ENCODE assay signal across 29 cellular contexts in the genomic region with DNA sequence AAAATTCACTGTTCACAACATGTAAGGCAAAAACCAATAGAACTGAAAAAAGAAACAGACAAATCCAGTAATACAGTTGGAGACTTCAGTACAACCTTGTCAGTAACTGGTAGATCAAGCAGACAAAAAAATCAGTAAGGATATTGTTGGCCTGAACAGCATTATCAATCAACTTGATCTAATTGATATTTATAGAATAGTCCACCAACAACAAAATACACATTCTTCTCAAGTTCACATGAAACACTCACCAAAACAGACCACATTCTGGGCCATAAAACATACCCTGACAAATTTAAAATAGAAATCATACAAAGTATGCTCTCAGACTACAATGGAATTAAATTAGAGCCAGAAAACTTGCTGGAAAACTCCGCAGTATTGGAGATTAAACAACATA.
"Had no signal": no experiment of that assay in that cellular context is flagged by ENCODE, and none has a peak within 500 bp of the region (broad histone marks: within the 10 kb centered on the region; RNA-seq: fewer than 3 reads in every experiment).

No MANE protein-coding gene starts in this region.

- H3K27ac ChIP-seq: stomach, suprapubic skin, testis, thoracic aorta, thyroid gland, tibial artery, tibial nerve, transverse colon, upper lobe of left lung, upper lobe of right lung, uterus, vagina had no signal

- H3K27me3 Mint-ChIP-seq: stimulated activated memory B cell treated with anti-CD40 and anti-IgM and Interleukin-4, amounts not matched to agents 10 μg/mL and 1 μg/mL and 100 μg/mL, for 72 hours; stimulated activated naive B cell treated with anti-CD40 and anti-IgM and Interleukin-4, amounts not matched to agents 10 μg/mL and 1 μg/mL and 100 μg/mL, for 72 hours; stimulated activated naive CD8-positive, alpha-beta T cell treated with anti-CD3 and anti-CD28 coated beads, Interleukin-15, amount 100 ng/mL, for 72 hours; stimulated activated naive CD8-positive, alpha-beta T cell treated with anti-CD3 and anti-CD28 coated beads, Interleukin-15, Interleukin-2, amounts not matched to agents 100 ng/mL and 50 ng/mL, for 24 hours; type B pancreatic cell had no signal

- H3K4me1 ChIP-seq: stomach, suprapubic skin, testis, thyroid gland, tibial artery, tibial nerve, transverse colon, upper lobe of left lung, upper lobe of right lung, uterus, vagina had no signal

- FAIRE-seq: urothelium cell line had no signal

- H3K4me3 ChIP-seq: stomach, suprapubic skin, testis, thoracic aorta, thyroid gland, tibial artery, tibial nerve, transverse colon, upper lobe of left lung, upper lobe of right lung, uterus, vagina had no signal

- H3K4me3 Mint-ChIP-seq: stimulated activated effector memory CD8-positive, alpha-beta T cell treated with anti-CD3 and anti-CD28 coated beads, Interleukin-12 subunit alpha, Interleukin-12 subunit beta, amount 100 ng/mL, for 72 hours; stimulated activated memory B cell treated with anti-CD40 and anti-IgM and Interleukin-4, amounts not matched to agents 10 μg/mL and 1 μg/mL and 100 μg/mL, for 72 hours; stimulated activated naive B cell treated with anti-CD40 and anti-IgM and Interleukin-4, amounts not matched to agents 10 μg/mL and 1 μg/mL and 100 μg/mL, for 72 hours; stimulated activated naive CD8-positive, alpha-beta T cell treated with anti-CD3 and anti-CD28 coated beads, Interleukin-15, amount 100 ng/mL, for 72 hours; stimulated activated naive CD8-positive, alpha-beta T cell treated with anti-CD3 and anti-CD28 coated beads, Interleukin-15, Interleukin-2, amounts not matched to agents 100 ng/mL and 50 ng/mL, for 24 hours; type B pancreatic cell had no signal

- H3K27me3 ChIP-seq: stomach, suprapubic skin, testis, thyroid gland, tibial artery, tibial nerve, transverse colon, upper lobe of left lung, upper lobe of right lung, uterus, vagina had no signal

- H3K36me3 Mint-ChIP-seq: stimulated activated effector memory CD8-positive, alpha-beta T cell treated with anti-CD3 and anti-CD28 coated beads, Interleukin-12 subunit alpha, Interleukin-12 subunit beta, amount 100 ng/mL, for 72 hours; type B pancreatic cell had no signal

- H3K9me3 ChIP-seq: stomach, suprapubic skin, testis, thoracic aorta, thyroid gland, tibial artery, tibial nerve, transverse colon, upper lobe of left lung, upper lobe of right lung, uterus, vagina had no signal

- H3K4me1 Mint-ChIP-seq: stimulated activated effector memory CD8-positive, alpha-beta T cell treated with anti-CD3 and anti-CD28 coated beads, Interleukin-12 subunit alpha, Interleukin-12 subunit beta, amount 100 ng/mL, for 72 hours; stimulated activated naive CD8-positive, alpha-beta T cell treated with anti-CD3 and anti-CD28 coated beads, Interleukin-15, amount 100 ng/mL, for 72 hours had no signal

- H3K9me3 Mint-ChIP-seq: stimulated activated memory B cell treated with anti-CD40 and anti-IgM and Interleukin-4, amounts not matched to agents 10 μg/mL and 1 μg/mL and 100 μg/mL, for 72 hours; stimulated activated naive B cell treated with anti-CD40 and anti-IgM and Interleukin-4, amounts not matched to agents 10 μg/mL and 1 μg/mL and 100 μg/mL, for 72 hours; stimulated activated naive CD8-positive, alpha-beta T cell treated with anti-CD3 and anti-CD28 coated beads, Interleukin-15, Interleukin-2, amounts not matched to agents 100 ng/mL and 50 ng/mL, for 24 hours; type B pancreatic cell had no signal

- ATAC-seq: stimulated activated effector memory CD8-positive, alpha-beta T cell treated with anti-CD3 and anti-CD28 coated beads, Interleukin-12 subunit alpha, Interleukin-12 subunit beta, amount 100 ng/mL, for 72 hours; stimulated activated memory B cell treated with anti-CD40 and anti-IgM and Interleukin-4, amounts not matched to agents 10 μg/mL and 1 μg/mL and 100 μg/mL, for 72 hours; stimulated activated naive B cell treated with anti-CD40 and anti-IgM and Interleukin-4, amounts not matched to agents 10 μg/mL and 1 μg/mL and 100 μg/mL, for 72 hours; stimulated activated naive CD8-positive, alpha-beta T cell treated with anti-CD3 and anti-CD28 coated beads, Interleukin-15, amount 100 ng/mL, for 72 hours; stimulated activated naive CD8-positive, alpha-beta T cell treated with anti-CD3 and anti-CD28 coated beads, Interleukin-15, Interleukin-2, amounts not matched to agents 100 U/mL and 50 U/mL, for 24 hours; upper lobe of right lung had no signal

- H3K36me3 ChIP-seq: thoracic aorta, thyroid gland, transverse colon, upper lobe of left lung, upper lobe of right lung, vagina had no signal

- H3K27ac Mint-ChIP-seq: stimulated activated effector memory CD8-positive, alpha-beta T cell treated with anti-CD3 and anti-CD28 coated beads, Interleukin-12 subunit alpha, Interleukin-12 subunit beta, amount 100 ng/mL, for 72 hours; stimulated activated memory B cell treated with anti-CD40 and anti-IgM and Interleukin-4, amounts not matched to agents 10 μg/mL and 1 μg/mL and 100 μg/mL, for 72 hours; stimulated activated naive B cell treated with anti-CD40 and anti-IgM and Interleukin-4, amounts not matched to agents 10 μg/mL and 1 μg/mL and 100 μg/mL, for 72 hours; stimulated activated naive CD8-positive, alpha-beta T cell treated with anti-CD3 and anti-CD28 coated beads, Interleukin-15, amount 100 ng/mL, for 72 hours; stimulated activated naive CD8-positive, alpha-beta T cell treated with anti-CD3 and anti-CD28 coated beads, Interleukin-15, Interleukin-2, amounts not matched to agents 100 ng/mL and 50 ng/mL, for 24 hours; type B pancreatic cell had no signal

- DNase-seq: stimulated activated CD4-positive, alpha-beta T cell treated with anti-CD3 and anti-CD28 coated beads, Interleukin-2, amount 100 ng/mL, for 48 hours; stimulated activated CD4-positive, alpha-beta T cell treated with anti-CD3 and anti-CD28 coated beads, Interleukin-4, amount 100 ng/mL, for 1 hour; stimulated activated CD4-positive, alpha-beta T cell treated with anti-CD3 and anti-CD28 coated beads, Interleukin-4, amount 100 ng/mL, for 24 hours; stimulated activated CD4-positive, alpha-beta T cell treated with anti-CD3 and anti-CD28 coated beads, Interleukin-4, amount 100 ng/mL, for 4 hours; stimulated activated CD8-positive, alpha-beta memory T cell treated with anti-CD3 and anti-CD28 coated beads, Interleukin-4, amount 100 ng/mL, for 48 hours; stimulated activated naive B cell treated with anti-CD40 and anti-IgM and Interleukin-4, amounts not matched to agents 10 μg/mL and 1 μg/mL and 100 μg/mL, for 72 hours; stimulated activated naive CD4-positive, alpha-beta T cell; stimulated activated naive CD4-positive, alpha-beta T cell treated with Interleukin-2 at 50 U/mL for 16 hours; stimulated activated naive CD8-positive, alpha-beta T cell treated with anti-CD3 and anti-CD28 coated beads, Interleukin-15, amount 100 ng/mL, for 72 hours; stimulated activated naive CD8-positive, alpha-beta T cell treated with anti-CD3 and anti-CD28 coated beads, Interleukin-15, Interleukin-2, amounts not matched to agents 100 U/mL and 50 U/mL, for 24 hours; stomach; substantia nigra; testis; thyroid gland; tibial artery; transverse colon; trophoblast cell; upper lobe of left lung; upper lobe of right lung; uterus had no signal
